ENCODE assay signal across 7 cellular contexts in the genomic region with DNA sequence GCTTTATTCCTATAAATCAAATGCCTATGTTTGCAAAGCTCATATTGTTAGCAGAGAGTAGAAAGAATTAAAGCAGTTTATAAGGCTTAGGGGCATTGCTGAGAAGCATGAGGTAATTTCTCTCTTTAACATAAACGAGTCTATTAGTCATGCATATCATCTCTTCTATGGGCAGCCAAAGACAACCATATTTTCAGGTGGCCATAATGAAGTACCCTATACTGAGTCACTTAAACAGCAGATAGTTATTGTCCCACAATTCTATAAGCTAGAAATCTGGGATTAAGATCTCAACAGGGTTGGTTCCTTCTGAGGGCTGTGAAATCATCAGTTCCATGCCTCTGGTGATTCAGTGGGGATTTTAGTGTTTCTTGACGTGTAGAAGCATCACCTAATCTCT.
"Had no signal": no experiment of that assay in that cellular context is flagged by ENCODE, and none has a peak within 500 bp of the region (broad histone marks: within the 10 kb centered on the region; RNA-seq: fewer than 3 reads in every experiment).

No MANE protein-coding gene starts in this region.

- H3K27ac Mint-ChIP-seq: HFFc6 had no signal

- DNase-seq: GM23248, GOT3, H7, HFFc6, IMR-90 had no signal

- H3K36me3 ChIP-seq: HAP-1 had no signal

- H3K4me1 ChIP-seq: HAP-1 had no signal

- H3K27ac ChIP-seq: GM23248 had no signal

- H3K9ac ChIP-seq: GM23248 had no signal

- H3K9me3 ChIP-seq: HAP-1 had no signal

- H3K4me3 ChIP-seq: GM23248, HAP-1 had no signal

- H3K4me3 Mint-ChIP-seq: HFFc6 had no signal

- ATAC-seq: HCT116 had no signal
